Comparison of ENCODE assay signal across 2 cellular contexts in the genomic region with DNA sequence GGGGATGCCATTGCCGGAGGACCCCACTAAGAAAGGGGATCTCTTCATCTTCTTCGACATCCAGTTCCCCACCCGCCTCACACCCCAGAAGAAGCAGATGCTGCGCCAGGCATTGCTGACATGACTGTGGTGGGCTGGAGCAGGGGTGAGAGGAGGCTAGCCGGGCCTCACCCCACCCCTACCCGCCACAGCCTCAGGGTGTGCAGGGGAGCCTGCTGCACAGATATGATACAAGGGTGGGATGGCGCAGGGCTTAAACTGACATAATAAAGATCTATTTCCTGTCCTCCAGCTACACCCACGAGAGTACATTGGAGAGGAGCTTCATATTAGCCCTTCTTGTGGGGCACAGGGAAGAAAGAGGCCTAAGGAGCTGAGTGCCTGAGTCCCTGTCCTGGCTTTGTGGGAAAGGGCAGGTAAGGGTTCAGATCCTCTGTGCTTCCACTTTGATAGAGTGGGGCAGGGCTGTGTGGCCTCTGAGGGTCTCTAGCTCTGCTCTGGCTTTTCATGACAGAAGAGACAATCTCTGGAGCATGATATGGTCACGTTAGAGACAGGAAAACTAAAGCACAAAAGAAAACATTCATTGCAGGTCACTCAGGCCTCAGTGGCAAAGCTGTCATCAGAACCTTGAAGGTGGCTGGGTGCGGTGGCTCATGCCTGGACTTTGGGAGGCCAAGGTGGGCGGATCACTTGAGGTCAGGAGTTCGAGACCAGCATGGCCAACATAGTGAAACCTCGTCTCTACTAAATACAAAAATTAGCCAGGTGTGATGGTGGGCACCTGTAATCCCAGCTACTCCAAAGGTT.
TF ChIP-seq lines count a peak whose summit lies in the region.

No MANE protein-coding gene starts in this region.

TF ChIP-seq in SK-N-SH, 30 proteins besides CTCF, POLR2A, EP300 and RAD21:
- TF ChIP-seq JUND (IDR thresholded peaks at IDR 0.05) (no peak), MEF2A (IDR thresholded peaks at IDR 0.05; ENCODE audit: borderline replicate concordance, low read depth) (no peak), POLR2AphosphoS5 (IDR thresholded peaks at IDR 0.05; ENCODE audit: low read depth, low read length) (no peak), SMC3 (IDR thresholded peaks at IDR 0.05; ENCODE audit: low read depth, low read length) (no peak), NRF1 (IDR thresholded peaks at IDR 0.05; ENCODE audit: low read depth, low read length) (no peak)

TF ChIP-seq in K562, 482 proteins besides CTCF, POLR2A, EP300 and RAD21:
- TF ChIP-seq FOXA3 (CRISPR knock-in tag; conservative IDR thresholded peaks at IDR 0.05 in 1 of 2, IDR thresholded peaks at IDR 0.05 in 1 of 2) (0 out of 4 replicates have a peak, but pooled peaks of 1 of the 2 experiments have one; percentile 31), CBFB (CRISPR knock-in tag; IDR thresholded peaks at IDR 0.05) (no peak), FOXP1 (CRISPR knock-in tag; IDR thresholded peaks at IDR 0.05) (0 out of 2 replicates have a peak, but pooled peaks have one; percentile 34), GTF2E2 (tag; IDR thresholded peaks at IDR 0.05) (no peak), NFE2L1 (tag; IDR thresholded peaks at IDR 0.05; ENCODE audit: borderline replicate concordance, low read depth) (no peak), HMG20B (CRISPR knock-in tag; IDR thresholded peaks at IDR 0.05) (no peak), CBFA2T3 (IDR thresholded peaks at IDR 0.05) (0 out of 2 replicates have a peak, but pooled peaks have one; percentile 5), POLR2AphosphoS5 (IDR thresholded peaks at IDR 0.05; ENCODE audit: control insufficient read depth, insufficient read depth, low read depth, low read length) (no peak), SIN3B (IDR thresholded peaks at IDR 0.05; ENCODE audit: low read depth) (no peak), POLR2G (IDR thresholded peaks at IDR 0.05; ENCODE audit: low read depth, low read length) (peak; percentile 53), KDM5B (IDR thresholded peaks at IDR 0.05; ENCODE audit: insufficient replicate concordance, low read depth, low read length) (peak; percentile 22), CREB1 (IDR thresholded peaks at IDR 0.05) (no peak), CREB1 (CRISPR knock-in tag; IDR thresholded peaks at IDR 0.05) (no peak), U2AF2 (optimal IDR thresholded peaks at IDR 0.05; ENCODE audit: low read depth, low read length) (no peak), RB1 (IDR thresholded peaks at IDR 0.05; ENCODE audit: low read depth) (no peak), EGR1 (conservative IDR thresholded peaks at IDR 0.05) (peak; percentile 12; the same call in 1 of the 2 replicates), DNMT1 (IDR thresholded peaks at IDR 0.05) (no peak), HNRNPLL (IDR thresholded peaks at IDR 0.05; ENCODE audit: low read depth, low read length, poor library complexity, severe bottlenecking) (no peak)
- TF ChIP-seq, protein P1, sequence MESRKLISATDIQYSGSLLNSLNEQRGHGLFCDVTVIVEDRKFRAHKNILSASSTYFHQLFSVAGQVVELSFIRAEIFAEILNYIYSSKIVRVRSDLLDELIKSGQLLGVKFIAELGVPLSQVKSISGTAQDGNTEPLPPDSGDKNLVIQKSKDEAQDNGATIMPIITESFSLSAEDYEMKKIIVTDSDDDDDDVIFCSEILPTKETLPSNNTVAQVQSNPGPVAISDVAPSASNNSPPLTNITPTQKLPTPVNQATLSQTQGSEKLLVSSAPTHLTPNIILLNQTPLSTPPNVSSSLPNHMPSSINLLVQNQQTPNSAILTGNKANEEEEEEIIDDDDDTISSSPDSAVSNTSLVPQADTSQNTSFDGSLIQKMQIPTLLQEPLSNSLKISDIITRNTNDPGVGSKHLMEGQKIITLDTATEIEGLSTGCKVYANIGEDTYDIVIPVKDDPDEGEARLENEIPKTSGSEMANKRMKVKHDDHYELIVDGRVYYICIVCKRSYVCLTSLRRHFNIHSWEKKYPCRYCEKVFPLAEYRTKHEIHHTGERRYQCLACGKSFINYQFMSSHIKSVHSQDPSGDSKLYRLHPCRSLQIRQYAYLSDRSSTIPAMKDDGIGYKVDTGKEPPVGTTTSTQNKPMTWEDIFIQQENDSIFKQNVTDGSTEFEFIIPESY (CRISPR knock-in tag; IDR thresholded peaks at IDR 0.05): 0 out of 2 replicates have a peak, but pooled peaks have one; percentile 9
- TF ChIP-seq, protein P2, sequence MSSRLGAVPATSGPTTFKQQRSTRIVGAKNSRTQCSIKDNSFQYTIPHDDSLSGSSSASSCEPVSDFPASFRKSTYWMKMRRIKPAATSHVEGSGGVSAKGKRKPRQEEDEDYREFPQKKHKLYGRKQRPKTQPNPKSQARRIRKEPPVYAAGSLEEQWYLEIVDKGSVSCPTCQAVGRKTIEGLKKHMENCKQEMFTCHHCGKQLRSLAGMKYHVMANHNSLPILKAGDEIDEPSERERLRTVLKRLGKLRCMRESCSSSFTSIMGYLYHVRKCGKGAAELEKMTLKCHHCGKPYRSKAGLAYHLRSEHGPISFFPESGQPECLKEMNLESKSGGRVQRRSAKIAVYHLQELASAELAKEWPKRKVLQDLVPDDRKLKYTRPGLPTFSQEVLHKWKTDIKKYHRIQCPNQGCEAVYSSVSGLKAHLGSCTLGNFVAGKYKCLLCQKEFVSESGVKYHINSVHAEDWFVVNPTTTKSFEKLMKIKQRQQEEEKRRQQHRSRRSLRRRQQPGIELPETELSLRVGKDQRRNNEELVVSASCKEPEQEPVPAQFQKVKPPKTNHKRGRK (tag; IDR thresholded peaks at IDR 0.05): no peak
- TF ChIP-seq, protein P3, sequence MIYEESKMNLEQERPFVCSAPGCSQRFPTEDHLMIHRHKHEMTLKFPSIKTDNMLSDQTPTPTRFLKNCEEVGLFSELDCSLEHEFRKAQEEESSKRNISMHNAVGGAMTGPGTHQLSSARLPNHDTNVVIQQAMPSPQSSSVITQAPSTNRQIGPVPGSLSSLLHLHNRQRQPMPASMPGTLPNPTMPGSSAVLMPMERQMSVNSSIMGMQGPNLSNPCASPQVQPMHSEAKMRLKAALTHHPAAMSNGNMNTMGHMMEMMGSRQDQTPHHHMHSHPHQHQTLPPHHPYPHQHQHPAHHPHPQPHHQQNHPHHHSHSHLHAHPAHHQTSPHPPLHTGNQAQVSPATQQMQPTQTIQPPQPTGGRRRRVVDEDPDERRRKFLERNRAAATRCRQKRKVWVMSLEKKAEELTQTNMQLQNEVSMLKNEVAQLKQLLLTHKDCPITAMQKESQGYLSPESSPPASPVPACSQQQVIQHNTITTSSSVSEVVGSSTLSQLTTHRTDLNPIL (CRISPR knock-in tag; IDR thresholded peaks at IDR 0.05): no peak
- TF ChIP-seq, protein P4, sequence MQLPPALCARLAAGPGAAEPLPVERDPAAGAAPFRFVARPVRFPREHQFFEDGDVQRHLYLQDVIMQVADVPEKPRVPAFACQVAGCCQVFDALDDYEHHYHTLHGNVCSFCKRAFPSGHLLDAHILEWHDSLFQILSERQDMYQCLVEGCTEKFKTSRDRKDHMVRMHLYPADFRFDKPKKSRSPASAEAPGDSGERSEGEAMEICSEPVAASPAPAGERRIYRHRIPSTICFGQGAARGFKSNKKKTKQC (CRISPR knock-in tag; IDR thresholded peaks at IDR 0.05): 0 out of 2 replicates have a peak, but pooled peaks have one; percentile 26
- TF ChIP-seq, protein P5, sequence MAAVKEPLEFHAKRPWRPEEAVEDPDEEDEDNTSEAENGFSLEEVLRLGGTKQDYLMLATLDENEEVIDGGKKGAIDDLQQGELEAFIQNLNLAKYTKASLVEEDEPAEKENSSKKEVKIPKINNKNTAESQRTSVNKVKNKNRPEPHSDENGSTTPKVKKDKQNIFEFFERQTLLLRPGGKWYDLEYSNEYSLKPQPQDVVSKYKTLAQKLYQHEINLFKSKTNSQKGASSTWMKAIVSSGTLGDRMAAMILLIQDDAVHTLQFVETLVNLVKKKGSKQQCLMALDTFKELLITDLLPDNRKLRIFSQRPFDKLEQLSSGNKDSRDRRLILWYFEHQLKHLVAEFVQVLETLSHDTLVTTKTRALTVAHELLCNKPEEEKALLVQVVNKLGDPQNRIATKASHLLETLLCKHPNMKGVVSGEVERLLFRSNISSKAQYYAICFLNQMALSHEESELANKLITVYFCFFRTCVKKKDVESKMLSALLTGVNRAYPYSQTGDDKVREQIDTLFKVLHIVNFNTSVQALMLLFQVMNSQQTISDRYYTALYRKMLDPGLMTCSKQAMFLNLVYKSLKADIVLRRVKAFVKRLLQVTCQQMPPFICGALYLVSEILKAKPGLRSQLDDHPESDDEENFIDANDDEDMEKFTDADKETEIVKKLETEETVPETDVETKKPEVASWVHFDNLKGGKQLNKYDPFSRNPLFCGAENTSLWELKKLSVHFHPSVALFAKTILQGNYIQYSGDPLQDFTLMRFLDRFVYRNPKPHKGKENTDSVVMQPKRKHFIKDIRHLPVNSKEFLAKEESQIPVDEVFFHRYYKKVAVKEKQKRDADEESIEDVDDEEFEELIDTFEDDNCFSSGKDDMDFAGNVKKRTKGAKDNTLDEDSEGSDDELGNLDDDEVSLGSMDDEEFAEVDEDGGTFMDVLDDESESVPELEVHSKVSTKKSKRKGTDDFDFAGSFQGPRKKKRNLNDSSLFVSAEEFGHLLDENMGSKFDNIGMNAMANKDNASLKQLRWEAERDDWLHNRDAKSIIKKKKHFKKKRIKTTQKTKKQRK (IDR thresholded peaks at IDR 0.05; ENCODE audit: borderline replicate concordance, low read depth, low read length): no peak
